ENCODE assay signal across 16 cellular contexts in the genomic region with DNA sequence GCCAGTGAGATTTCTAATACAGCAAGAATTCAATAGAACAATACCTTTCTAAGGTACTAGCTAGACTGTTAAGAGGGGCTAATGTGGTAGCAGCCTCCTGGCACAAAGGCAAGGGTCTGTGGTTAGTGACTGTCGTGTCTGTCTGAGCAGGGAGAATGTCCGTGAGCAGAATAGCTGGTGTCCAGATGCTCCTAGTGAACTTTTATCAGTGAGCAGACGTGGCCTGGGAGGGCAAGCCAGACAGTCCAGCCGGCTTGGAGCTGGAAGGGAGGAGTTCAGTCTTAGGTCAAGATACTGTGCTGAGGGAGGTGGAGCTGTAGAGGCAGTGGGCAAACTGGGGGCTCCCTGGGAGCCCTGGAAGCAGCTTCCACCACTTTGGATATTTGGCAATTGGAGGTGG.
DNase-seq lines count a peak whose midpoint lies in the region; ATAC-seq and TF ChIP-seq lines count a peak whose summit lies in the region.
"Had no signal": no experiment of that assay in that cellular context is flagged by ENCODE, and none has a peak within 500 bp of the region (broad histone marks: within the 10 kb centered on the region; RNA-seq: fewer than 3 reads in every experiment).

No MANE protein-coding gene starts in this region.

- TF ChIP-seq EP300 in sigmoid colon (IDR thresholded peaks at IDR 0.05), result no peak

- H3K4me1 Mint-ChIP-seq in WTC11, result peaks cover 79% of the 10 kb centered on the region

- H3K36me3 Mint-ChIP-seq in WTC11, result no peaks in the 10 kb centered on the region
- H3K36me3 Mint-ChIP-seq: activated naive CD8-positive, alpha-beta T cell treated with anti-CD3 and anti-CD28 coated beads, Interleukin-2, amount 10 ng/mL, durations not matched to agents 7 days and 5 days had no signal

- H3K9me3 ChIP-seq in right atrium auricular region (no peaks in the 10 kb centered on the region), sigmoid colon (no peaks in the 10 kb centered on the region)
- H3K9me3 ChIP-seq: BE2C, tibial artery had no signal

- peak; percentile 34 for DNase-seq in HT-29 (ENCODE audit: low spot score)
- no peak for DNase-seq in WTC11 (ENCODE audit: low spot score)
- no peak for DNase-seq in right atrium auricular region (ENCODE audit: low spot score)
- DNase-seq in sigmoid colon, result no peak
- DNase-seq in AG08396 (ENCODE audit: low spot score), result no peak
- DNase-seq in G401 (ENCODE audit: low spot score), result no peak
- no peak for DNase-seq in Kasumi-1 (lab: John Stamatoyannopoulos, UW)
- DNase-seq: activated naive CD8-positive, alpha-beta T cell treated with anti-CD3 and anti-CD28 coated beads, Interleukin-2, amount 10 ng/mL, durations not matched to agents 7 days and 5 days; BE2C; DMS53; midbrain; NCI-H1092; posterior cingulate gyrus; tibial artery had no signal

- 58 to 77% methylated on average over 4 of the region's 4 CpGs for WGBS in sigmoid colon, 2 donors

- POLR2A ChIA-PET in WTC11 (lab: Charles Lee), result interaction anchor here (0.9 kb wide), 1 partner anchor 51 kb away, joined by 3 read pairs; no protein-coding TSS in a partner anchor

- H3K27me3 Mint-ChIP-seq in WTC11 (ENCODE audit: low read depth), result no peaks in the 10 kb centered on the region

- ATAC-seq in WTC11 (no peak), HG03460 (IDR thresholded peaks at IDR 0.05; ENCODE audit: unreplicated experiment) (no peak)

- no peak overlapping the region for H3K4me3 ChIP-seq in right atrium auricular region
- H3K4me3 ChIP-seq in sigmoid colon, result no peak overlapping the region
- H3K4me3 ChIP-seq: tibial artery had no signal

- no peak for TF ChIP-seq POLR2A in sigmoid colon (IDR thresholded peaks at IDR 0.05)

- H3K36me3 ChIP-seq in right atrium auricular region (no peaks in the 10 kb centered on the region), sigmoid colon (no peaks in the 10 kb centered on the region)
- H3K36me3 ChIP-seq: BE2C, tibial artery had no signal

- H3K27ac ChIP-seq in right atrium auricular region, result peak overlapping the region; percentile 63 to 64
- H3K27ac ChIP-seq in sigmoid colon, result peak overlapping the region; percentile 20 to 85 (median 80)
- H3K27ac ChIP-seq: epithelial cell of prostate had no signal

- no peaks in the 10 kb centered on the region for H3K9me3 Mint-ChIP-seq in WTC11
- H3K9me3 Mint-ChIP-seq: activated naive CD8-positive, alpha-beta T cell treated with anti-CD3 and anti-CD28 coated beads, Interleukin-2, amount 10 ng/mL, durations not matched to agents 7 days and 5 days had no signal

- no peak overlapping the region for H3K4me3 Mint-ChIP-seq in WTC11
- H3K4me3 Mint-ChIP-seq: activated naive CD8-positive, alpha-beta T cell treated with anti-CD3 and anti-CD28 coated beads, Interleukin-2, amount 10 ng/mL, durations not matched to agents 7 days and 5 days had no signal

- no peaks in the 10 kb centered on the region for H3K27me3 ChIP-seq in right atrium auricular region
- no peaks in the 10 kb centered on the region for H3K27me3 ChIP-seq in sigmoid colon
- H3K27me3 ChIP-seq: BE2C, tibial artery had no signal

- in situ Hi-C loops in G401 (cut with HindIII; ENCODE audit: low sequenced_read_pairs), result no loop called here

- H3K4me1 ChIP-seq in right atrium auricular region (peaks cover 0 to 57% of the 10 kb centered on the region in 2 donors), sigmoid colon (peaks cover 0 to 88% (median 80%) of the 10 kb centered on the region in 4 donors)

- CTCF ChIA-PET in WTC11 (lab: Charles Lee), result interaction anchor here (1.0 to 1.4 kb wide), 2 partner anchors 76 to 101 kb away, joined by 4 to 5 read pairs; no protein-coding TSS in a partner anchor

- TF ChIP-seq CTCF in WTC11 (IDR thresholded peaks at IDR 0.05) (no peak), right atrium auricular region (IDR thresholded peaks at IDR 0.05) (no peak), sigmoid colon (IDR thresholded peaks at IDR 0.05) (no peak)

- intact Hi-C loops in sigmoid colon (cut with DNase I), result loop anchor here (5.0 kb wide), 2 partner anchors 74 to 136 kb away; no protein-coding TSS in a partner anchor

- H3K27ac Mint-ChIP-seq in WTC11, result 0 out of 2 replicates have a peak overlapping the region, but pooled peaks have one; percentile 16

TF ChIP-seq in WTC11, 78 proteins besides CTCF, POLR2A, EP300 and RAD21 (continues in another document):
- no peak for TF ChIP-seq ELF4 (CRISPR knock-in tag; IDR thresholded peaks at IDR 0.05; ENCODE audit: low read depth)
- no peak for TF ChIP-seq OVOL2 (CRISPR knock-in tag; IDR thresholded peaks at IDR 0.05; ENCODE audit: borderline replicate concordance)
- TF ChIP-seq ZNF263 (CRISPR knock-in tag; IDR thresholded peaks at IDR 0.05; ENCODE audit: low read depth), result no peak
- TF ChIP-seq, protein P1, sequence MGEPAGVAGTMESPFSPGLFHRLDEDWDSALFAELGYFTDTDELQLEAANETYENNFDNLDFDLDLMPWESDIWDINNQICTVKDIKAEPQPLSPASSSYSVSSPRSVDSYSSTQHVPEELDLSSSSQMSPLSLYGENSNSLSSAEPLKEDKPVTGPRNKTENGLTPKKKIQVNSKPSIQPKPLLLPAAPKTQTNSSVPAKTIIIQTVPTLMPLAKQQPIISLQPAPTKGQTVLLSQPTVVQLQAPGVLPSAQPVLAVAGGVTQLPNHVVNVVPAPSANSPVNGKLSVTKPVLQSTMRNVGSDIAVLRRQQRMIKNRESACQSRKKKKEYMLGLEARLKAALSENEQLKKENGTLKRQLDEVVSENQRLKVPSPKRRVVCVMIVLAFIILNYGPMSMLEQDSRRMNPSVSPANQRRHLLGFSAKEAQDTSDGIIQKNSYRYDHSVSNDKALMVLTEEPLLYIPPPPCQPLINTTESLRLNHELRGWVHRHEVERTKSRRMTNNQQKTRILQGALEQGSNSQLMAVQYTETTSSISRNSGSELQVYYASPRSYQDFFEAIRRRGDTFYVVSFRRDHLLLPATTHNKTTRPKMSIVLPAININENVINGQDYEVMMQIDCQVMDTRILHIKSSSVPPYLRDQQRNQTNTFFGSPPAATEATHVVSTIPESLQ (CRISPR knock-in tag; IDR thresholded peaks at IDR 0.05), result no peak
- TF ChIP-seq ZNF396 (CRISPR knock-in tag; IDR thresholded peaks at IDR 0.05; ENCODE audit: borderline replicate concordance), result no peak
- no peak for TF ChIP-seq FOXP1 (CRISPR knock-in tag; IDR thresholded peaks at IDR 0.05; ENCODE audit: borderline replicate concordance)
- TF ChIP-seq, protein P2, sequence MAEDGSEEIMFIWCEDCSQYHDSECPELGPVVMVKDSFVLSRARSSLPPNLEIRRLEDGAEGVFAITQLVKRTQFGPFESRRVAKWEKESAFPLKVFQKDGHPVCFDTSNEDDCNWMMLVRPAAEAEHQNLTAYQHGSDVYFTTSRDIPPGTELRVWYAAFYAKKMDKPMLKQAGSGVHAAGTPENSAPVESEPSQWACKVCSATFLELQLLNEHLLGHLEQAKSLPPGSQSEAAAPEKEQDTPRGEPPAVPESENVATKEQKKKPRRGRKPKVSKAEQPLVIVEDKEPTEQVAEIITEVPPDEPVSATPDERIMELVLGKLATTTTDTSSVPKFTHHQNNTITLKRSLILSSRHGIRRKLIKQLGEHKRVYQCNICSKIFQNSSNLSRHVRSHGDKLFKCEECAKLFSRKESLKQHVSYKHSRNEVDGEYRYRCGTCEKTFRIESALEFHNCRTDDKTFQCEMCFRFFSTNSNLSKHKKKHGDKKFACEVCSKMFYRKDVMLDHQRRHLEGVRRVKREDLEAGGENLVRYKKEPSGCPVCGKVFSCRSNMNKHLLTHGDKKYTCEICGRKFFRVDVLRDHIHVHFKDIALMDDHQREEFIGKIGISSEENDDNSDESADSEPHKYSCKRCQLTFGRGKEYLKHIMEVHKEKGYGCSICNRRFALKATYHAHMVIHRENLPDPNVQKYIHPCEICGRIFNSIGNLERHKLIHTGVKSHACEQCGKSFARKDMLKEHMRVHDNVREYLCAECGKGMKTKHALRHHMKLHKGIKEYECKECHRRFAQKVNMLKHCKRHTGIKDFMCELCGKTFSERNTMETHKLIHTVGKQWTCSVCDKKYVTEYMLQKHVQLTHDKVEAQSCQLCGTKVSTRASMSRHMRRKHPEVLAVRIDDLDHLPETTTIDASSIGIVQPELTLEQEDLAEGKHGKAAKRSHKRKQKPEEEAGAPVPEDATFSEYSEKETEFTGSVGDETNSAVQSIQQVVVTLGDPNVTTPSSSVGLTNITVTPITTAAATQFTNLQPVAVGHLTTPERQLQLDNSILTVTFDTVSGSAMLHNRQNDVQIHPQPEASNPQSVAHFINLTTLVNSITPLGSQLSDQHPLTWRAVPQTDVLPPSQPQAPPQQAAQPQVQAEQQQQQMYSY (CRISPR knock-in tag; IDR thresholded peaks at IDR 0.05), result no peak
- TF ChIP-seq ATF1 (CRISPR knock-in tag; IDR thresholded peaks at IDR 0.05), result no peak
- TF ChIP-seq TP53 (CRISPR knock-in tag; IDR thresholded peaks at IDR 0.05), result no peak
- TF ChIP-seq, protein P3, sequence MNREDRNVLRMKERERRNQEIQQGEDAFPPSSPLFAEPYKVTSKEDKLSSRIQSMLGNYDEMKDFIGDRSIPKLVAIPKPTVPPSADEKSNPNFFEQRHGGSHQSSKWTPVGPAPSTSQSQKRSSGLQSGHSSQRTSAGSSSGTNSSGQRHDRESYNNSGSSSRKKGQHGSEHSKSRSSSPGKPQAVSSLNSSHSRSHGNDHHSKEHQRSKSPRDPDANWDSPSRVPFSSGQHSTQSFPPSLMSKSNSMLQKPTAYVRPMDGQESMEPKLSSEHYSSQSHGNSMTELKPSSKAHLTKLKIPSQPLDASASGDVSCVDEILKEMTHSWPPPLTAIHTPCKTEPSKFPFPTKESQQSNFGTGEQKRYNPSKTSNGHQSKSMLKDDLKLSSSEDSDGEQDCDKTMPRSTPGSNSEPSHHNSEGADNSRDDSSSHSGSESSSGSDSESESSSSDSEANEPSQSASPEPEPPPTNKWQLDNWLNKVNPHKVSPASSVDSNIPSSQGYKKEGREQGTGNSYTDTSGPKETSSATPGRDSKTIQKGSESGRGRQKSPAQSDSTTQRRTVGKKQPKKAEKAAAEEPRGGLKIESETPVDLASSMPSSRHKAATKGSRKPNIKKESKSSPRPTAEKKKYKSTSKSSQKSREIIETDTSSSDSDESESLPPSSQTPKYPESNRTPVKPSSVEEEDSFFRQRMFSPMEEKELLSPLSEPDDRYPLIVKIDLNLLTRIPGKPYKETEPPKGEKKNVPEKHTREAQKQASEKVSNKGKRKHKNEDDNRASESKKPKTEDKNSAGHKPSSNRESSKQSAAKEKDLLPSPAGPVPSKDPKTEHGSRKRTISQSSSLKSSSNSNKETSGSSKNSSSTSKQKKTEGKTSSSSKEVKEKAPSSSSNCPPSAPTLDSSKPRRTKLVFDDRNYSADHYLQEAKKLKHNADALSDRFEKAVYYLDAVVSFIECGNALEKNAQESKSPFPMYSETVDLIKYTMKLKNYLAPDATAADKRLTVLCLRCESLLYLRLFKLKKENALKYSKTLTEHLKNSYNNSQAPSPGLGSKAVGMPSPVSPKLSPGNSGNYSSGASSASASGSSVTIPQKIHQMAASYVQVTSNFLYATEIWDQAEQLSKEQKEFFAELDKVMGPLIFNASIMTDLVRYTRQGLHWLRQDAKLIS (CRISPR knock-in tag; IDR thresholded peaks at IDR 0.05; ENCODE audit: borderline replicate concordance), result no peak
